ENCODE assay signal across 18 cellular contexts in genomic region chr6:123520208-123520607, GRCh38.
"Had no signal": no experiment of that assay in that cellular context is flagged by ENCODE, and none has a peak within 500 bp of the region (broad histone marks: within the 10 kb centered on the region; RNA-seq: fewer than 3 reads in every experiment).

No MANE protein-coding gene starts in this region.

- DNase-seq: activated CD4-positive, alpha-beta T cell treated with anti-CD3 and anti-CD28 coated beads for 4 hours; activated CD8-positive, alpha-beta T cell treated with anti-CD3 and anti-CD28 coated beads for 36 hours; activated effector memory CD4-positive, alpha-beta T cell treated with Interleukin-2 at 50 U/mL for 16 hours; activated naive CD4-positive, alpha-beta T cell treated with anti-CD3 and anti-CD28 coated beads, Interleukin-2, amount 50 U/mL, for 16 hours; activated T-cell treated with anti-CD3 and anti-CD28 coated beads, Interleukin-2, amount 50 U/mL, for 4 hours; cortex of kidney; effector CD4-positive, alpha-beta T cell; foreskin keratinocyte; kidney; stimulated activated CD4-positive, alpha-beta T cell treated with anti-CD3 and anti-CD28 coated beads, Interleukin-4, amount 100 ng/mL, for 24 hours; stimulated activated naive CD4-positive, alpha-beta T cell; T-helper 2 cell had no signal

- ATAC-seq: activated CD8-positive, alpha-beta T cell treated with anti-CD3 and anti-CD28 coated beads for 36 hours; activated T-cell treated with anti-CD3 and anti-CD28 coated beads, Interleukin-2, amount 50 U/mL, for 4 hours; foreskin keratinocyte; WTC11 had no signal

- H3K9me3 ChIP-seq: esophagus muscularis mucosa, vagina had no signal

- H3K4me3 Mint-ChIP-seq: activated CD8-positive, alpha-beta T cell treated with anti-CD3 and anti-CD28 coated beads for 36 hours; activated T-cell treated with anti-CD3 and anti-CD28 coated beads, Interleukin-2, amount 50 U/mL, for 4 hours; central memory CD8-positive, alpha-beta T cell; neural progenitor cell; WTC11 had no signal

- H3K36me3 Mint-ChIP-seq: neural progenitor cell had no signal

- H3K27me3 ChIP-seq: esophagus muscularis mucosa, foreskin keratinocyte, neural progenitor cell, tibial nerve, vagina had no signal

- H3K9me3 Mint-ChIP-seq: neural progenitor cell had no signal

- H3K27me3 Mint-ChIP-seq: activated CD8-positive, alpha-beta T cell treated with anti-CD3 and anti-CD28 coated beads for 36 hours; central memory CD8-positive, alpha-beta T cell had no signal

- H3K27ac Mint-ChIP-seq: activated CD8-positive, alpha-beta T cell treated with anti-CD3 and anti-CD28 coated beads for 36 hours; neural progenitor cell; WTC11 had no signal

- H3K4me1 Mint-ChIP-seq: central memory CD8-positive, alpha-beta T cell; neural progenitor cell had no signal

- H3K4me3 ChIP-seq: esophagus muscularis mucosa, neural progenitor cell, tibial nerve, vagina had no signal

- H3K36me3 ChIP-seq: esophagus muscularis mucosa, neural progenitor cell, tibial nerve, vagina had no signal

- H3K27ac ChIP-seq: esophagus muscularis mucosa, foreskin keratinocyte, neural progenitor cell, tibial nerve, vagina had no signal

- H3K4me1 ChIP-seq: esophagus muscularis mucosa, foreskin keratinocyte, vagina had no signal

- H3K9ac ChIP-seq: neural progenitor cell had no signal
